ENCODE assay signal across 1 cellular context in genomic region chr19:29678484-29679106, GRCh38.
TF ChIP-seq lines count a peak whose summit lies in the region.

No MANE protein-coding gene starts in this region.

TF ChIP-seq in HepG2, 621 proteins besides CTCF, POLR2A, EP300 and RAD21 (continued from another document):
- TF ChIP-seq MYC (CRISPR knock-in tag; IDR thresholded peaks at IDR 0.05; ENCODE audit: borderline replicate concordance), result peak; percentile 43; the same call in 1 of the 2 replicates
- TF ChIP-seq, protein P1, sequence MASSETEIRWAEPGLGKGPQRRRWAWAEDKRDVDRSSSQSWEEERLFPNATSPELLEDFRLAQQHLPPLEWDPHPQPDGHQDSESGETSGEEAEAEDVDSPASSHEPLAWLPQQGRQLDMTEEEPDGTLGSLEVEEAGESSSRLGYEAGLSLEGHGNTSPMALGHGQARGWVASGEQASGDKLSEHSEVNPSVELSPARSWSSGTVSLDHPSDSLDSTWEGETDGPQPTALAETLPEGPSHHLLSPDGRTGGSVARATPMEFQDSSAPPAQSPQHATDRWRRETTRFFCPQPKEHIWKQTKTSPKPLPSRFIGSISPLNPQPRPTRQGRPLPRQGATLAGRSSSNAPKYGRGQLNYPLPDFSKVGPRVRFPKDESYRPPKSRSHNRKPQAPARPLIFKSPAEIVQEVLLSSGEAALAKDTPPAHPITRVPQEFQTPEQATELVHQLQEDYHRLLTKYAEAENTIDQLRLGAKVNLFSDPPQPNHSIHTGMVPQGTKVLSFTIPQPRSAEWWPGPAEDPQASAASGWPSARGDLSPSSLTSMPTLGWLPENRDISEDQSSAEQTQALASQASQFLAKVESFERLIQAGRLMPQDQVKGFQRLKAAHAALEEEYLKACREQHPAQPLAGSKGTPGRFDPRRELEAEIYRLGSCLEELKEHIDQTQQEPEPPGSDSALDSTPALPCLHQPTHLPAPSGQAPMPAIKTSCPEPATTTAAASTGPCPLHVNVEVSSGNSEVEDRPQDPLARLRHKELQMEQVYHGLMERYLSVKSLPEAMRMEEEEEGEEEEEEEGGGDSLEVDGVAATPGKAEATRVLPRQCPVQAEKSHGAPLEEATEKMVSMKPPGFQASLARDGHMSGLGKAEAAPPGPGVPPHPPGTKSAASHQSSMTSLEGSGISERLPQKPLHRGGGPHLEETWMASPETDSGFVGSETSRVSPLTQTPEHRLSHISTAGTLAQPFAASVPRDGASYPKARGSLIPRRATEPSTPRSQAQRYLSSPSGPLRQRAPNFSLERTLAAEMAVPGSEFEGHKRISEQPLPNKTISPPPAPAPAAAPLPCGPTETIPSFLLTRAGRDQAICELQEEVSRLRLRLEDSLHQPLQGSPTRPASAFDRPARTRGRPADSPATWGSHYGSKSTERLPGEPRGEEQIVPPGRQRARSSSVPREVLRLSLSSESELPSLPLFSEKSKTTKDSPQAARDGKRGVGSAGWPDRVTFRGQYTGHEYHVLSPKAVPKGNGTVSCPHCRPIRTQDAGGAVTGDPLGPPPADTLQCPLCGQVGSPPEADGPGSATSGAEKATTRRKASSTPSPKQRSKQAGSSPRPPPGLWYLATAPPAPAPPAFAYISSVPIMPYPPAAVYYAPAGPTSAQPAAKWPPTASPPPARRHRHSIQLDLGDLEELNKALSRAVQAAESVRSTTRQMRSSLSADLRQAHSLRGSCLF (CRISPR knock-in tag; IDR thresholded peaks at IDR 0.05; ENCODE audit: borderline replicate concordance), result no peak
- no peak for TF ChIP-seq ZNF430 (CRISPR knock-in tag; IDR thresholded peaks at IDR 0.05)
- TF ChIP-seq TGIF2 (CRISPR knock-in tag; IDR thresholded peaks at IDR 0.05), result no peak
- no peak for TF ChIP-seq ZMYM4 (CRISPR knock-in tag; IDR thresholded peaks at IDR 0.05)
- TF ChIP-seq, protein P2, sequence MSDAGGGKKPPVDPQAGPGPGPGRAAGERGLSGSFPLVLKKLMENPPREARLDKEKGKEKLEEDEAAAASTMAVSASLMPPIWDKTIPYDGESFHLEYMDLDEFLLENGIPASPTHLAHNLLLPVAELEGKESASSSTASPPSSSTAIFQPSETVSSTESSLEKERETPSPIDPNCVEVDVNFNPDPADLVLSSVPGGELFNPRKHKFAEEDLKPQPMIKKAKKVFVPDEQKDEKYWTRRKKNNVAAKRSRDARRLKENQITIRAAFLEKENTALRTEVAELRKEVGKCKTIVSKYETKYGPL (CRISPR knock-in tag; IDR thresholded peaks at IDR 0.05), result no peak
- TF ChIP-seq, protein P3, sequence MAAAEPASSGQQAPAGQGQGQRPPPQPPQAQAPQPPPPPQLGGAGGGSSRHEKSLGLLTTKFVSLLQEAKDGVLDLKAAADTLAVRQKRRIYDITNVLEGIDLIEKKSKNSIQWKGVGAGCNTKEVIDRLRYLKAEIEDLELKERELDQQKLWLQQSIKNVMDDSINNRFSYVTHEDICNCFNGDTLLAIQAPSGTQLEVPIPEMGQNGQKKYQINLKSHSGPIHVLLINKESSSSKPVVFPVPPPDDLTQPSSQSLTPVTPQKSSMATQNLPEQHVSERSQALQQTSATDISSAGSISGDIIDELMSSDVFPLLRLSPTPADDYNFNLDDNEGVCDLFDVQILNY (CRISPR knock-in tag; conservative IDR thresholded peaks at IDR 0.05), result no peak
- TF ChIP-seq, protein P4, sequence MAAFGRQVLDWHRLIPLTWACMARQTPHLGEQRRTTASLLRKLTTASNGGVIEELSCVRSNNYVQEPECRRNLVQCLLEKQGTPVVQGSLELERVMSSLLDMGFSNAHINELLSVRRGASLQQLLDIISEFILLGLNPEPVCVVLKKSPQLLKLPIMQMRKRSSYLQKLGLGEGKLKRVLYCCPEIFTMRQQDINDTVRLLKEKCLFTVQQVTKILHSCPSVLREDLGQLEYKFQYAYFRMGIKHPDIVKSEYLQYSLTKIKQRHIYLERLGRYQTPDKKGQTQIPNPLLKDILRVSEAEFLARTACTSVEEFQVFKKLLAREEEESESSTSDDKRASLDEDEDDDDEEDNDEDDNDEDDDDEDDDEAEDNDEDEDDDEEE (CRISPR knock-in tag; IDR thresholded peaks at IDR 0.05), result no peak
- no peak for TF ChIP-seq ZNF264 (CRISPR knock-in tag; IDR thresholded peaks at IDR 0.05)
- TF ChIP-seq PHF8 (CRISPR knock-in tag; IDR thresholded peaks at IDR 0.05), result 0 out of 2 replicates have a peak, but pooled peaks have one; percentile 37
- TF ChIP-seq DR1 (CRISPR knock-in tag; IDR thresholded peaks at IDR 0.05), result no peak; the same call in 1 of the 2 replicates
- TF ChIP-seq ZNF780A (CRISPR knock-in tag; IDR thresholded peaks at IDR 0.05), result no peak
- no peak for TF ChIP-seq SAFB2 (CRISPR knock-in tag; IDR thresholded peaks at IDR 0.05; ENCODE audit: borderline replicate concordance, low read depth)
- TF ChIP-seq SIN3B (IDR thresholded peaks at IDR 0.05; ENCODE audit: low read length), result no peak
- TF ChIP-seq ZNF574 (CRISPR knock-in tag; IDR thresholded peaks at IDR 0.05), result 0 out of 2 replicates have a peak, but pooled peaks have one; percentile 21
- no peak for TF ChIP-seq PCBP1 (IDR thresholded peaks at IDR 0.05; ENCODE audit: borderline replicate concordance, low read depth, low read length)
- TF ChIP-seq MTA1 (CRISPR knock-in tag; IDR thresholded peaks at IDR 0.05; ENCODE audit: borderline replicate concordance), result peak; percentile 27; the same call in 1 of the 2 replicates
- TF ChIP-seq PHF21A (CRISPR knock-in tag; IDR thresholded peaks at IDR 0.05), result 0 out of 2 replicates have a peak, but pooled peaks have one; percentile 14
- TF ChIP-seq ZNF207 (IDR thresholded peaks at IDR 0.05; ENCODE audit: borderline replicate concordance), result no peak
- TF ChIP-seq FOXM1 (CRISPR knock-in tag; IDR thresholded peaks at IDR 0.05), result no peak
- TF ChIP-seq WIZ (CRISPR knock-in tag; IDR thresholded peaks at IDR 0.05), result no peak
- TF ChIP-seq THAP7 (CRISPR knock-in tag; IDR thresholded peaks at IDR 0.05), result no peak
- TF ChIP-seq FOXK1 (CRISPR knock-in tag; IDR thresholded peaks at IDR 0.05; ENCODE audit: borderline replicate concordance, low read depth), result no peak
- TF ChIP-seq, protein P5, sequence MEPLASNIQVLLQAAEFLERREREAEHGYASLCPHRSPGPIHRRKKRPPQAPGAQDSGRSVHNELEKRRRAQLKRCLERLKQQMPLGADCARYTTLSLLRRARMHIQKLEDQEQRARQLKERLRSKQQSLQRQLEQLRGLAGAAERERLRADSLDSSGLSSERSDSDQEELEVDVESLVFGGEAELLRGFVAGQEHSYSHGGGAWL (CRISPR knock-in tag; IDR thresholded peaks at IDR 0.05), result no peak
- TF ChIP-seq KMT2A (CRISPR knock-in tag; IDR thresholded peaks at IDR 0.05), result no peak
- no peak for TF ChIP-seq ARNT2 (CRISPR knock-in tag; IDR thresholded peaks at IDR 0.05; ENCODE audit: low read depth)
- TF ChIP-seq ZNF777 (CRISPR knock-in tag; IDR thresholded peaks at IDR 0.05), result no peak
- no peak for TF ChIP-seq ZNF552 (CRISPR knock-in tag; IDR thresholded peaks at IDR 0.05; ENCODE audit: borderline replicate concordance)
- no peak for TF ChIP-seq SMARCE1 (IDR thresholded peaks at IDR 0.05; ENCODE audit: borderline replicate concordance)
- 0 out of 2 replicates have a peak, but pooled peaks have one; percentile 33 for TF ChIP-seq MAX (IDR thresholded peaks at IDR 0.05)
